ENCODE assay signal across 22 cellular contexts in the genomic region with DNA sequence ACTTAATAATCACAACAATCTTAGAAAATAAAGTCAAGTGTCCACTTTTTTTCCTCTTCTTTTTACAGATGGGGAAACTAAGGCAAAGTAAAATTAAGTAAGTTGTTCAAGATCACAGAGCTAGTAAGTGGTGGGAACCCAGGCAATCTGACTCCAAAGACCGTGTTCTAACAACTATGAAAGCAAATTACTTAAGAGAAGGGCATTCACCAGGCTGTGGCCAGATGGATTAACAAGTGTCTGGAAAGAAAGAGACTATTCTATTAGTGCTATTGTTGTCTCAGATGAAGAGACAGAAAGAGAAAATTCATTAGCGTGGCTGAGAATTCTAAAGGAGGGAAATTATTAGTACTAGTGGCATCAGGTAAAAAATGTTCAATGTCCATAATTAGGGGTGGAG. TPM values are rescaled to one million over a fixed set of nuclear protein-coding genes. Genes with fewer than 3 reads are reported as not detected.
DNase-seq lines count a peak whose midpoint lies in the region; ATAC-seq and TF ChIP-seq lines count a peak whose summit lies in the region.
"Had no signal": no experiment of that assay in that cellular context is flagged by ENCODE, and none has a peak within 500 bp of the region (broad histone marks: within the 10 kb centered on the region; RNA-seq: fewer than 3 reads in every experiment).

No MANE protein-coding gene starts in this region.

- H2AFZ ChIP-seq in ACC112 (ENCODE audit: low read length, unreplicated experiment), result no peak overlapping the region

- H3K4me1 ChIP-seq in ACC112 (ENCODE audit: control insufficient read depth, insufficient read depth, low read length, unreplicated experiment) (peaks cover 18% of the 10 kb centered on the region), Panc1 (ENCODE audit: control insufficient read depth, insufficient read depth, low read length) (peaks cover 14% of the 10 kb centered on the region)

- no peaks in the 10 kb centered on the region for H3K9me3 Mint-ChIP-seq in nephron
- H3K9me3 Mint-ChIP-seq: activated B cell treated with CpG ODN at 0.5 μM for 24 hours; activated naive CD8-positive, alpha-beta T cell treated with anti-CD3 and anti-CD28 coated beads, Interleukin-2, amount 10 ng/mL, durations not matched to agents 7 days and 5 days; brain; naive B cell had no signal

- H3K27me3 Mint-ChIP-seq in nephron (ENCODE audit: low read depth), result no peaks in the 10 kb centered on the region
- H3K27me3 Mint-ChIP-seq: activated B cell treated with CpG ODN at 0.5 μM for 24 hours, brain, naive B cell had no signal

- POLR2A ChIA-PET in Panc1 (lab: Charles Lee), result no interaction called here

- H3K36me3 ChIP-seq in ACC112 (ENCODE audit: insufficient read depth, low read length), result no peaks in the 10 kb centered on the region
- no peaks in the 10 kb centered on the region for H3K36me3 ChIP-seq in Panc1 (ENCODE audit: control insufficient read depth, insufficient read depth, low read length)

- no peak overlapping the region for H3K4me3 ChIP-seq in ACC112 (ENCODE audit: low read depth, low read length)
- H3K4me3 ChIP-seq in Panc1 (ENCODE audit: low read depth in 2 of 2, low read length in 2 of 2), result no peak overlapping the region

- peak overlapping the region; percentile 2 to 38 (median 24) for H3K27ac Mint-ChIP-seq in nephron
- H3K27ac Mint-ChIP-seq: activated B cell treated with CpG ODN at 0.5 μM for 24 hours; activated naive CD8-positive, alpha-beta T cell treated with anti-CD3 and anti-CD28 coated beads, Interleukin-2, amount 10 ng/mL, durations not matched to agents 7 days and 5 days had no signal

- H3K27ac ChIP-seq in ACC112 (ENCODE audit: low read depth, low read length) (peak overlapping the region; percentile 68; the same call in 1 of the 2 replicates), Panc1 (ENCODE audit: low read length) (no peak overlapping the region), epithelial cell of prostate (peak overlapping the region; percentile 67), caudate nucleus (ENCODE audit: low read depth, low read length) (no peak overlapping the region)
- H3K27ac ChIP-seq: HL-60 had no signal

- DNase-seq in Panc1 (ENCODE audit: low read depth, low spot score) (no peak), epithelial cell of prostate (ENCODE audit: low read depth, low spot score) (no peak), pons (ENCODE audit: low spot score) (no peak), caudate nucleus (lab: John Stamatoyannopoulos, UW) (no peak)
- no peak for DNase-seq in stimulated activated naive CD8-positive, alpha-beta T cell treated with anti-CD3 and anti-CD28 coated beads, Interleukin-15, Interleukin-2, amounts not matched to agents 100 U/mL and 50 U/mL, for 24 hours
- DNase-seq: activated B cell treated with CpG ODN at 0.5 μM for 24 hours; activated CD4-positive, alpha-beta T cell treated with anti-CD3 and anti-CD28 coated beads, Interleukin-2, amount 50 U/mL, for 48 hours; activated naive CD8-positive, alpha-beta T cell treated with anti-CD3 and anti-CD28 coated beads, Interleukin-2, amount 10 ng/mL, durations not matched to agents 7 days and 5 days; C1 segment of cervical spinal cord; cortex of kidney; hypothalamus; naive B cell; NCI-H1417 treated with DMSO at 0.1 percent for 48 hours; NCI-H2107; NCI-H524 treated with DMSO at 0.1 percent for 48 hours; substantia nigra; T1000 had no signal

- H3K9me3 ChIP-seq in Panc1 (ENCODE audit: control insufficient read depth, insufficient read depth, low read depth, low read length), result no peaks in the 10 kb centered on the region

- ATAC-seq in Panc1, result no peak
- ATAC-seq in stimulated activated naive CD8-positive, alpha-beta T cell treated with anti-CD3 and anti-CD28 coated beads, Interleukin-15, Interleukin-2, amounts not matched to agents 100 U/mL and 50 U/mL, for 24 hours, result no peak
- no peak for ATAC-seq in GM21423 (IDR thresholded peaks at IDR 0.05; ENCODE audit: unreplicated experiment)

- BruUV-seq in Panc1 (replicated peaks; lab: Mats Ljungman, UMichigan), result TSS peak; percentile 35

- H3K79me2 ChIP-seq in ACC112 (ENCODE audit: control insufficient read depth, insufficient read depth, low read length, unreplicated experiment), result no peaks in the 10 kb centered on the region

- H3K27me3 ChIP-seq in ACC112 (ENCODE audit: insufficient read depth, low read length) (no peaks in the 10 kb centered on the region), Panc1 (ENCODE audit: control insufficient read depth, insufficient read depth, low read length) (no peaks in the 10 kb centered on the region)

- H3K4me3 Mint-ChIP-seq in nephron, result no peak overlapping the region
- H3K4me3 Mint-ChIP-seq: activated B cell treated with CpG ODN at 0.5 μM for 24 hours; activated naive CD8-positive, alpha-beta T cell treated with anti-CD3 and anti-CD28 coated beads, Interleukin-2, amount 10 ng/mL, durations not matched to agents 7 days and 5 days; brain; naive B cell had no signal

- peaks cover 35% of the 10 kb centered on the region for H3K36me3 Mint-ChIP-seq in nephron (ENCODE audit: low read depth)
- H3K36me3 Mint-ChIP-seq: activated naive CD8-positive, alpha-beta T cell treated with anti-CD3 and anti-CD28 coated beads, Interleukin-2, amount 10 ng/mL, durations not matched to agents 7 days and 5 days; naive B cell had no signal

- in situ Hi-C loops in Panc1 (cut with HindIII; ENCODE audit: low pct_unique_long_range_greater_than_20kb, low sequenced_read_pairs), result no loop called here

- peaks cover 31% of the 10 kb centered on the region for H3K4me1 Mint-ChIP-seq in nephron
- H3K4me1 Mint-ChIP-seq: activated B cell treated with CpG ODN at 0.5 μM for 24 hours, naive B cell had no signal

- no peak for TF ChIP-seq CTCF in Panc1 (IDR thresholded peaks at IDR 0.05)
- TF ChIP-seq CTCF in nephron (IDR thresholded peaks at IDR 0.05; ENCODE audit: unreplicated experiment in 3 of 3), result no peak

- CTCF ChIA-PET in Panc1 (lab: Charles Lee), result no interaction called here

- intact Hi-C loops in Panc1 (cut with micrococcal nuclease; ENCODE audit: unreplicated experiment), result no loop called here

RNA-seq across cellular contexts. Expression of a gene that starts 48.5 kb away (rescaled TPM):
- 28.3 TPM for total RNA-seq in Panc1 (2021; ENCODE audit: unreplicated experiment)
- polyA plus RNA-seq in Panc1 (2012; ENCODE audit: insufficient read length), result 9.2 TPM

RNA-seq across cellular contexts. Expression of a gene that starts 48.9 kb away (rescaled TPM):
- total RNA-seq in Panc1 (2021; ENCODE audit: unreplicated experiment), result 70.6 TPM
- 35.8 TPM for polyA plus RNA-seq in Panc1 (2012; ENCODE audit: insufficient read length)

Comparison
In these comparisons a context has a peak if more than half of its experiments do, and no peak if none do; other contexts are left out.
1. H3K27ac ChIP-seq: peak in ACC112 (single experiment) and epithelial cell of prostate (single experiment); none in Panc1 (single experiment) and caudate nucleus (single experiment).